ENCODE assay signal across 1 cellular context in genomic region chr1:6207075-6207885, GRCh38.
TF ChIP-seq lines count a peak whose summit lies in the region.

No MANE protein-coding gene starts in this region.

TF ChIP-seq in SK-N-SH, 30 proteins besides CTCF, POLR2A, EP300 and RAD21:
- TF ChIP-seq CHD2 (IDR thresholded peaks at IDR 0.05; ENCODE audit: low read length, partially characterized antibody) (no peak), RCOR1 (IDR thresholded peaks at IDR 0.05; ENCODE audit: low read length) (no peak)
